ENCODE assay signal across 31 cellular contexts in the genomic region with DNA sequence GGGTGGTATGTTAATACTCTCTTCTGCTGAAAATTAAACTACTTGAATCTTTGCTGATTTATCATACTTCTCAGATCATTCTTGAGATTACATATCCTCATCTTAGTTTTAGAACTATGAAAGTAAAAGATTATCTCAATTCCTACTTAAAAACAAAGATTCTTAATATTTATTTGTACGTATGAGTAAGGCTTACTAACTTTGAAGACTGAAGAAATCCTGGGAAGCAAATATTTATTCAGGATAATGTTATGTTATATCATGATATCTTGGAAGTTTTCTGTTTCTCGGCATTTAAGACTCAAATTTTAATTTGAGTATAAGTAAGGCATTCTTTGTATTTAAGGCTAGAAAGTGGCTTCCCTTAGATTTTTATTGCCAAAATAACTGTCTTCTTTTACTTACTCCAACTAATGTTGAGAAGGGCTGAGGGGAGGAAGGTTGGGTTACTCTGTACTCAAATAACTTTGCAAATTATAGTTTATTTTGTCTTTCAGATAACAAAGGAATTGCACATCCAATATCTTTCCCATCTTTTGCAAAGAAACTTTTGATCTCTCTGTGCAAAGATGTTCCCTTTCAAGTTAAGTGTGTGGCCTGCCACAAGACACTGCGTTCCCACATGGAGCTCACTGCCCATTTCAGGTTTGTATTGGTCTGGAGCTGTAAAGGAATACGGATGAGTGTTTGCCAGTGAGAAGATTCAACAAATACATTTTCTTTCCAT.
"Had no signal": no experiment of that assay in that cellular context is flagged by ENCODE, and none has a peak within 500 bp of the region (broad histone marks: within the 10 kb centered on the region; RNA-seq: fewer than 3 reads in every experiment).

No MANE protein-coding gene starts in this region.

- ATAC-seq: activated CD4-positive, CD25-positive, alpha-beta regulatory T cell treated with anti-CD3 and anti-CD28 coated beads, Interleukin-2, amount 50 U/mL, for 24 hours; activated CD8-positive, alpha-beta T cell treated with anti-CD3 and anti-CD28 coated beads for 36 hours; activated naive CD4-positive, alpha-beta T cell treated with anti-CD3 and anti-CD28 coated beads, Interleukin-2, amount 50 U/mL, for 72 hours; activated T-cell treated with anti-CD3 and anti-CD28 coated beads, Interleukin-2, amount 50 U/mL, for 4 hours; activated T-helper 17 cell treated with anti-CD3 and anti-CD28 coated beads, Interleukin-2, amount 50 U/mL, for 72 hours; foreskin keratinocyte; gastrocnemius medialis; heart left ventricle had no signal

- H3K4me1 Mint-ChIP-seq: activated B cell treated with CpG ODN at 0.5 μM for 24 hours; activated naive CD8-positive, alpha-beta T cell treated with anti-CD3 and anti-CD28 coated beads, Interleukin-2, amount 10 ng/mL, durations not matched to agents 7 days and 5 days; brain had no signal

- H3K4me3 Mint-ChIP-seq: activated B cell treated with CpG ODN at 0.5 μM for 24 hours; activated CD8-positive, alpha-beta T cell treated with anti-CD3 and anti-CD28 coated beads for 36 hours; activated naive CD4-positive, alpha-beta T cell treated with anti-CD3 and anti-CD28 coated beads for 36 hours; activated naive CD8-positive, alpha-beta T cell treated with anti-CD3 and anti-CD28 coated beads, Interleukin-2, amount 10 ng/mL, durations not matched to agents 7 days and 5 days; activated T-cell treated with anti-CD3 and anti-CD28 coated beads, Interleukin-2, amount 50 U/mL, for 4 hours; activated T-helper 17 cell treated with anti-CD3 and anti-CD28 coated beads, Interleukin-2, amount 50 U/mL, for 72 hours; brain; T-helper 2 cell treated with Interferon-gamma antibody and Interleukin-4, amounts not matched to agents 5 μg/mL and 100 μg/mL, for 36 hours had no signal

- H3K9me3 Mint-ChIP-seq: activated CD8-positive, alpha-beta T cell treated with anti-CD3 and anti-CD28 coated beads for 36 hours; activated naive CD4-positive, alpha-beta T cell treated with anti-CD3 and anti-CD28 coated beads for 36 hours; activated naive CD4-positive, alpha-beta T cell treated with anti-CD3 and anti-CD28 coated beads, Interleukin-2, amount 50 U/mL, for 72 hours; activated naive CD8-positive, alpha-beta T cell treated with anti-CD3 and anti-CD28 coated beads, Interleukin-2, amount 10 ng/mL, durations not matched to agents 7 days and 5 days; activated T-cell treated with anti-CD3 and anti-CD28 coated beads, Interleukin-2, amount 50 U/mL, for 4 hours; activated T-helper 17 cell treated with anti-CD3 and anti-CD28 coated beads, Interleukin-2, amount 50 U/mL, for 72 hours had no signal

- H3K27me3 ChIP-seq: ascending aorta, breast epithelium, cardiac muscle cell, colonic mucosa, esophagus muscularis mucosa, foreskin keratinocyte, gastrocnemius medialis, heart left ventricle had no signal

- H3K27me3 Mint-ChIP-seq: activated B cell treated with CpG ODN at 0.5 μM for 24 hours; activated CD8-positive, alpha-beta T cell treated with anti-CD3 and anti-CD28 coated beads for 36 hours; activated naive CD8-positive, alpha-beta T cell treated with anti-CD3 and anti-CD28 coated beads, Interleukin-2, amount 10 ng/mL, durations not matched to agents 7 days and 5 days; activated T-helper 17 cell treated with anti-CD3 and anti-CD28 coated beads, Interleukin-2, amount 50 U/mL, for 72 hours; brain had no signal

- H3K4me1 ChIP-seq: ascending aorta, breast epithelium, colonic mucosa, esophagus muscularis mucosa, gastrocnemius medialis, heart left ventricle had no signal

- H3K27ac Mint-ChIP-seq: activated B cell treated with CpG ODN at 0.5 μM for 24 hours; activated CD8-positive, alpha-beta T cell treated with anti-CD3 and anti-CD28 coated beads for 36 hours; activated naive CD4-positive, alpha-beta T cell treated with anti-CD3 and anti-CD28 coated beads for 36 hours; activated naive CD8-positive, alpha-beta T cell treated with anti-CD3 and anti-CD28 coated beads, Interleukin-2, amount 10 ng/mL, durations not matched to agents 7 days and 5 days; activated T-helper 17 cell treated with anti-CD3 and anti-CD28 coated beads, Interleukin-2, amount 50 U/mL, for 72 hours; T-helper 2 cell treated with Interferon-gamma antibody and Interleukin-4, amounts not matched to agents 5 μg/mL and 100 μg/mL, for 36 hours had no signal

- H3K4me3 ChIP-seq: ascending aorta, breast epithelium, cardiac muscle cell, colonic mucosa, esophagus muscularis mucosa, gastrocnemius medialis, heart left ventricle had no signal

- H3K9me3 ChIP-seq: ascending aorta, breast epithelium, colonic mucosa, esophagus muscularis mucosa, gastrocnemius medialis, heart left ventricle had no signal

- H3K27ac ChIP-seq: ascending aorta, breast epithelium, cardiac muscle cell, colonic mucosa, esophagus muscularis mucosa, foreskin keratinocyte, gastrocnemius medialis, heart left ventricle, WERI-Rb-1 had no signal

- DNase-seq: activated B cell treated with CpG ODN at 0.5 μM for 24 hours; activated CD4-positive, alpha-beta T cell treated with anti-CD3 and anti-CD28 coated beads for 48 hours; activated CD4-positive, alpha-beta T cell treated with anti-CD3 and anti-CD28 coated beads, Interleukin-2, amount 50 U/mL, for 1 hour; activated CD4-positive, alpha-beta T cell treated with anti-CD3 and anti-CD28 coated beads, Interleukin-2, amount 50 U/mL, for 48 hours; activated CD8-positive, alpha-beta memory T cell treated with anti-CD3 and anti-CD28 coated beads for 24 hours; activated CD8-positive, alpha-beta T cell treated with anti-CD3 and anti-CD28 coated beads for 36 hours; activated effector memory CD4-positive, alpha-beta T cell treated with Interleukin-2 at 50 U/mL for 16 hours; activated gamma-delta T cell treated with Interleukin-2 at 50 U/mL for 16 hours; activated naive CD4-positive, alpha-beta T cell treated with anti-CD3 and anti-CD28 coated beads for 36 hours; activated naive CD8-positive, alpha-beta T cell treated with anti-CD3 and anti-CD28 coated beads, Interleukin-2, amount 10 ng/mL, durations not matched to agents 7 days and 5 days; activated T-cell treated with anti-CD3 and anti-CD28 coated beads, Interleukin-2, amount 50 U/mL, for 4 hours; central memory CD4-positive, alpha-beta T cell; cerebellar nuclear complex; colonic mucosa; effector CD8-positive, alpha-beta T cell; erythroblast; foreskin keratinocyte; gastrocnemius medialis; glutamatergic neuron; heart left ventricle; T1000; WERI-Rb-1 had no signal
